7 cellular contexts compared by ENCODE assay signal in the genomic region with DNA sequence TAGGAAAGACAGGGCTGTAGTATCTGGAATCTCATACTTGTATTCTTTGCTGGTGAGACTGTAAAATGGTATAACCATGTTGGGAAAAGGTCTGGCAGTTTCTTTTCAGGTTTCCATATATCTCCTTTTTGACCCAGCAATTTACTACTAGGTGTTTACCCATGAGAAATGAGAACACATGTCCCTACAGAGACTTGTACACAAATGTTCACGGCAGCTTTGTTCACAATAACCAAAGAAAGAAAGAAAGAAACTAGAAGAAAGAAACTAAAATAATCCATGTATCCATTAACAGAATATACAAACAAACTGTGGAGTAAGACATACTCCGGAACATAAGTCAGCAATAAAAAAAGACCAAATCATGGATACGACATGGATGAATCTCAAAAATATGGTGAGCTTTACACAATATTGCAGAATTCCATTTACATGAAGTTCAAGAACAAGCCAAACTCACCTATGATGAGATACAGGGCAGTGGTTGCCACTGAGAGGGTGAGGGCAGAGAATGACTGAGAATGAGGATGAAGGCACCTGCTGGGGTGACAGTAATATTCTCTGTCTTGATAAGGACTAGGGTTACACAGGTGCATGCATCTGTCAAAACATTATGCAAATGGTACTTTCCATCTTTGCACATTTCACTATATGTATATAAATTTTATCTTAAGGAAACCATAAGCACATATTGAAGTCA. TPM values are rescaled to one million over a fixed set of nuclear protein-coding genes. Genes with fewer than 3 reads are reported as not detected.
DNase-seq lines count a peak whose midpoint lies in the region; ATAC-seq, FAIRE-seq and TF ChIP-seq lines count a peak whose summit lies in the region.

No MANE protein-coding gene starts in this region.

- H3K27me3 ChIP-seq in GM12878 (replicated peaks in 1 of 2; ENCODE audit: control insufficient read depth in 2 of 2, insufficient read depth in 2 of 2, low read length in 1 of 2), result no peaks in the 10 kb centered on the region
- no peaks in the 10 kb centered on the region for H3K27me3 ChIP-seq in skeletal muscle tissue (ENCODE audit: control insufficient read depth in 3 of 3, insufficient read depth in 3 of 3, low read length in 3 of 3)
- H3K27me3 ChIP-seq in mammary epithelial cell (ENCODE audit: insufficient read depth, low read length), result no peaks in the 10 kb centered on the region

- in situ Hi-C loops in GM12878 (cut with MboI) (loop anchor here (5.0 to 25.0 kb wide), 3 partner anchors 713 to 1234 kb away; partner anchors contain the start of genes ANKRD28 and TBC1D5), mammary epithelial cell (cut with MboI; ENCODE audit: low sequenced_read_pairs in 2 of 2) (no loop called here), G401 (cut with HindIII; ENCODE audit: low sequenced_read_pairs) (no loop called here)

- peak; percentile 52 for FAIRE-seq in GM12878 (lab: Jason Lieb, UNC)

- SMC1A ChIA-PET in GM12878 (lab: Charles Lee; ENCODE audit: uncharacterized antibody, unreplicated experiment), result interaction anchor here (0.5 to 25.8 kb wide), 19 partner anchors 8 to 880 kb away, joined by 3 to 295 read pairs (median 12); no protein-coding TSS in a partner anchor

- H3K79me2 ChIP-seq in GM12878 (ENCODE audit: control insufficient read depth, insufficient read depth, low read length) (peaks cover 94% of the 10 kb centered on the region), mammary epithelial cell (ENCODE audit: insufficient read depth, low read length) (no peaks in the 10 kb centered on the region)

- no peak overlapping the region for H2AFZ ChIP-seq in GM12878 (ENCODE audit: control insufficient read depth, low read depth, low read length)
- no peak overlapping the region for H2AFZ ChIP-seq in mammary epithelial cell (ENCODE audit: low read depth, low read length)

- TF ChIP-seq CTCF in GM12878 (IDR thresholded peaks at IDR 0.05 in 2 of 3, conservative IDR thresholded peaks at IDR 0.05 in 1 of 3; ENCODE audit: control insufficient read depth in 2 of 3, extremely low read depth in 1 of 3, insufficient read depth in 1 of 3, low read depth in 3 of 3, low read length in 3 of 3) (no peak), mammary epithelial cell (conservative IDR thresholded peaks at IDR 0.05 in 1 of 2, IDR thresholded peaks at IDR 0.05 in 1 of 2; ENCODE audit: extremely low read depth in 1 of 2, insufficient read depth in 1 of 2, low read depth in 1 of 2, low read length in 2 of 2) (no peak)

- TF ChIP-seq EP300 in GM12878 (IDR thresholded peaks at IDR 0.05; ENCODE audit: borderline replicate concordance in 1 of 2, control insufficient read depth in 1 of 2, low read depth in 2 of 2, low read length in 2 of 2), result peak; percentile 45 to 55; a peak in 1 of 4 replicates

- TF ChIP-seq RAD21 in GM12878 (IDR thresholded peaks at IDR 0.05; ENCODE audit: insufficient read depth, low read depth, low read length), result no peak

- WGBS in GM12878 (ENCODE audit: insufficient coverage, insufficient replicate concordance, low lambda C conversion rate, missing lambda C conversion rate), result 4% methylated on average over 3 of the region's 3 CpGs
- 100% methylated on average over 3 of the region's 3 CpGs for WGBS in mammary epithelial cell (ENCODE audit: low coverage, missing lambda C conversion rate)

- H3K36me3 ChIP-seq in GM12878 (ENCODE audit: control insufficient read depth in 2 of 2, insufficient read depth in 2 of 2, low read length in 1 of 2) (peaks cover 4 to 6% of the 10 kb centered on the region in 2 experiments; a peak in 3 of 4 replicates), skeletal muscle tissue (ENCODE audit: control insufficient read depth in 3 of 3, insufficient read depth in 3 of 3, low read length in 3 of 3) (no peaks in the 10 kb centered on the region), mammary epithelial cell (ENCODE audit: insufficient read depth, low read length) (no peaks in the 10 kb centered on the region)

- RAD21 ChIA-PET in GM12878 (lab: Charles Lee; ENCODE audit: unreplicated experiment), result interaction anchor here (0.6 to 10.3 kb wide), 23 partner anchors 10 to 246 kb away, joined by 3 to 74 read pairs (median 7); partner anchors contain the start of genes DPH3 and OXNAD1

- peak overlapping the region; percentile 99 for H3K9ac ChIP-seq in GM12878 (ENCODE audit: control insufficient read depth, insufficient read depth, low read length)
- no peak overlapping the region for H3K9ac ChIP-seq in skeletal muscle tissue (ENCODE audit: low read depth in 1 of 3, low read length in 3 of 3)
- H3K9ac ChIP-seq in mammary epithelial cell (ENCODE audit: insufficient read depth, low read length), result no peak overlapping the region

- BruUV-seq in GM12878 (replicated peaks; lab: Mats Ljungman, UMichigan), result TSS peak; percentile 62
- BruUV-seq in mammary epithelial cell (replicated peaks; lab: Mats Ljungman, UMichigan), result no TSS peak

- H3K27ac ChIP-seq in GM12878 (ENCODE audit: control insufficient read depth, insufficient read depth) (peak overlapping the region; percentile 92), skeletal muscle tissue (ENCODE audit: low read depth, low read length) (peak overlapping the region; percentile 85), mammary epithelial cell (ENCODE audit: insufficient read depth, low read depth, low read length) (no peak overlapping the region)

- TF ChIP-seq POLR2A in GM12878 (IDR thresholded peaks at IDR 0.05; ENCODE audit: low read depth, low read length), result peak; percentile 56

- CTCF ChIA-PET in GM12878 (lab: Yijun Ruan, JAX) (interaction anchor here (0.7 to 2.2 kb wide), 5 partner anchors 7 to 245 kb away, joined by 3 to 5 read pairs (median 3); partner anchors contain the start of gene OXNAD1), mammary epithelial cell (lab: Charles Lee; ENCODE audit: low non-redundant PET) (no interaction called here)

- dilution Hi-C loops in mammary epithelial cell (cut with HindIII; ENCODE audit: low sequenced_read_pairs), result no loop called here

- H3K9me3 ChIP-seq in GM12878 (replicated peaks; ENCODE audit: control insufficient read depth, insufficient read depth, low read length), result no peaks in the 10 kb centered on the region
- H3K9me3 ChIP-seq in skeletal muscle tissue (ENCODE audit: control insufficient read depth in 3 of 3, low read length in 3 of 3), result no peaks in the 10 kb centered on the region
- H3K9me3 ChIP-seq in mammary epithelial cell (replicated peaks; ENCODE audit: insufficient read depth, low read length), result no peaks in the 10 kb centered on the region

- ATAC-seq in GM18867 (IDR thresholded peaks at IDR 0.05; ENCODE audit: unreplicated experiment) (peak; percentile 23), HG03060 (IDR thresholded peaks at IDR 0.05; ENCODE audit: low read depth, unreplicated experiment) (peak; percentile 16), GM12878 (peak; percentile 16), GM19351 (IDR thresholded peaks at IDR 0.05; ENCODE audit: unreplicated experiment) (no peak)

- H4K20me1 ChIP-seq in GM12878 (ENCODE audit: control insufficient read depth, insufficient read depth), result no peaks in the 10 kb centered on the region
- no peaks in the 10 kb centered on the region for H4K20me1 ChIP-seq in mammary epithelial cell (ENCODE audit: insufficient read depth, low read length)

- no peak for DNase-seq in GM12878 (ENCODE audit: low read depth, low spot score)
- no peak for DNase-seq in mammary epithelial cell
- DNase-seq in G401 (ENCODE audit: low spot score), result no peak

- POLR2A ChIA-PET in GM12878 (lab: Charles Lee), result interaction anchor here (0.5 to 8.7 kb wide), 18 partner anchors 9 to 220 kb away, joined by 3 to 66 read pairs (median 5); no protein-coding TSS in a partner anchor

- peak overlapping the region; percentile 95 for H3K4me2 ChIP-seq in GM12878 (ENCODE audit: control insufficient read depth, insufficient read depth)
- H3K4me2 ChIP-seq in mammary epithelial cell (ENCODE audit: insufficient read depth, low read depth, low read length), result no peak overlapping the region

- H3K4me3 ChIP-seq in GM12878 (peak overlapping the region; percentile 69), skeletal muscle tissue (ENCODE audit: low read length in 3 of 3) (no peak overlapping the region), mammary epithelial cell (replicated peaks in 1 of 3; ENCODE audit: insufficient read depth in 1 of 3, low read depth in 2 of 3, low read length in 3 of 3) (no peak overlapping the region)

- H3K4me1 ChIP-seq in GM12878 (ENCODE audit: control insufficient read depth, insufficient read depth, low read length) (peaks cover 39% of the 10 kb centered on the region), skeletal muscle tissue (ENCODE audit: control insufficient read depth in 3 of 3, insufficient read depth in 3 of 3, low read length in 3 of 3) (peaks cover 50 to 57% (median 54%) of the 10 kb centered on the region in 3 donors), mammary epithelial cell (ENCODE audit: insufficient read depth, low read length) (peaks cover 11% of the 10 kb centered on the region)

- intact Hi-C loops in GM12878 (cut with micrococcal nuclease; ENCODE audit: unreplicated experiment) (loop anchor here (1.0 to 10.0 kb wide), 11 partner anchors 34 to 1234 kb away; partner anchors contain the start of genes ANKRD28, DPH3, OXNAD1 and TBC1D5), mammary epithelial cell (cut with micrococcal nuclease) (no loop called here)

TF ChIP-seq in GM12878, 131 proteins besides CTCF, POLR2A, EP300 and RAD21 (continues in another document):
- no peak for TF ChIP-seq CBX5 (IDR thresholded peaks at IDR 0.05; ENCODE audit: low read depth)
- TF ChIP-seq NFIC (IDR thresholded peaks at IDR 0.05; ENCODE audit: low read depth, low read length), result no peak
- TF ChIP-seq MEF2A (IDR thresholded peaks at IDR 0.05; ENCODE audit: insufficient read depth, low read depth, low read length), result no peak

RNA-seq across cellular contexts. Expression of gene RFTN1, which starts 2.7 kb away (rescaled TPM):
- total RNA-seq in GM12878 (2013; cell fraction: nucleolus; rRNA removed), result 377 and 379 TPM in 2 replicates
- total RNA-seq in GM12878 (2014; rRNA removed) (154 and 163 TPM in 2 replicates), GM12878 (2014; rRNA removed; fragmentation: Illumina TruSeq; extraction: Trizol) (145 TPM in 2 replicates), GM12878 (2021) (166 and 176 TPM in 2 replicates), skeletal muscle tissue (15.7 TPM), mammary epithelial cell (1 to 10 TPM; 5.2 to 9.6 TPM)
- polyA plus RNA-seq in GM12878 (2011; ENCODE audit: low read depth), result 68.5 TPM
- polyA plus RNA-seq in GM12878 (2011; rRNA removed) (171 and 213 TPM in 2 replicates), GM12878 (2014; fragmentation: Illumina TruSeq; extraction: Trizol) (146 and 170 TPM in 2 replicates), GM12878 (2014; fragmentation: Nextera tagmentation; extraction: Ambion mirVana) (10 to 100 TPM; 20.6 to 38.9 TPM), GM12878 (2014; rRNA removed) (143 and 149 TPM in 2 replicates), GM12878 (2016; fragmentation: Nextera tagmentation; extraction: Ambion mirVana) (10 to 100 TPM; 46.3 to 61.9 TPM), mammary epithelial cell (7.4 TPM)
- polyA plus RNA-seq in GM12878 (2011; cell fraction: cytosol; rRNA removed), result 284 and 352 TPM in 2 replicates
- polyA plus RNA-seq in GM12878 (2011; cell fraction: nucleus; rRNA removed), result 306 TPM in 2 replicates
- 90.4 and 119 TPM in 2 replicates for polyA plus RNA-seq in GM12878 (2012)
- 198 and 256 TPM in 2 replicates for polyA minus RNA-seq in GM12878 (2011; rRNA and poly(A)+ RNA removed)
- polyA minus RNA-seq in GM12878 (2011; cell fraction: cytosol; rRNA and poly(A)+ RNA removed), result 85.5 and 87.8 TPM in 2 replicates
- polyA minus RNA-seq in GM12878 (2011; cell fraction: nucleus; rRNA and poly(A)+ RNA removed), result 129 and 203 TPM in 2 replicates
- 15.8 TPM for polyA minus RNA-seq in mammary epithelial cell
- 11.6 and 21.3 TPM in 2 replicates for total RNA-seq in G401 (2014; rRNA removed; shearing (Covaris generic))
